In genomic region chr3:14199641-14200040, GRCh38 we compare ENCODE assay signal across 16 cellular contexts.
"Had no signal": no experiment of that assay in that cellular context is flagged by ENCODE, and none has a peak within 500 bp of the region (broad histone marks: within the 10 kb centered on the region; RNA-seq: fewer than 3 reads in every experiment).

No MANE protein-coding gene starts in this region.

- H3K9me3 ChIP-seq: esophagus muscularis mucosa, lower lobe of right lung, SJSA1, upper lobe of right lung had no signal

- H3K36me3 ChIP-seq: brain microvascular endothelial cell, neural progenitor cell had no signal

- H3K9me3 Mint-ChIP-seq: endodermal cell; naive B cell; neural progenitor cell; stimulated activated naive CD8-positive, alpha-beta T cell treated with anti-CD3 and anti-CD28 coated beads, Interleukin-15, Interleukin-2, amounts not matched to agents 100 ng/mL and 50 ng/mL, for 24 hours; T-helper 2 cell treated with Interferon-gamma antibody and Interleukin-4, amounts not matched to agents 5 μg/mL and 100 μg/mL, for 36 hours had no signal

- DNase-seq: activated CD4-positive, alpha-beta T cell treated with anti-CD3 and anti-CD28 coated beads, Interleukin-2, amount 50 U/mL, for 1 hour; activated CD8-positive, alpha-beta memory T cell treated with anti-CD3 and anti-CD28 coated beads, Interleukin-2, amount 10 ng/mL, durations not matched to agents 7 days and 5 days; activated T-cell treated with anti-CD3 and anti-CD28 coated beads, Interleukin-2, amount 50 U/mL, for 48 hours; anterior cingulate cortex; brain microvascular endothelial cell; dorsolateral prefrontal cortex; endodermal cell; lower lobe of right lung; naive B cell; upper lobe of right lung had no signal

- H3K4me2 ChIP-seq: neural progenitor cell had no signal

- H3K27ac Mint-ChIP-seq: activated CD8-positive, alpha-beta memory T cell treated with anti-CD3 and anti-CD28 coated beads, Interleukin-2, amount 10 ng/mL, durations not matched to agents 7 days and 5 days; endodermal cell; neural progenitor cell; stimulated activated naive CD8-positive, alpha-beta T cell treated with anti-CD3 and anti-CD28 coated beads, Interleukin-15, Interleukin-2, amounts not matched to agents 100 ng/mL and 50 ng/mL, for 24 hours; T-helper 2 cell treated with Interferon-gamma antibody and Interleukin-4, amounts not matched to agents 5 μg/mL and 100 μg/mL, for 36 hours had no signal

- H3K27ac ChIP-seq: brain microvascular endothelial cell, dorsolateral prefrontal cortex, esophagus muscularis mucosa, lower lobe of right lung, neural progenitor cell, SJSA1, upper lobe of right lung had no signal

- ATAC-seq: activated CD8-positive, alpha-beta memory T cell treated with anti-CD3 and anti-CD28 coated beads, Interleukin-2, amount 10 ng/mL, durations not matched to agents 7 days and 5 days; lower lobe of right lung; sciatic nerve; upper lobe of right lung had no signal

- H3K9ac ChIP-seq: neural progenitor cell had no signal

- H2AFZ ChIP-seq: neural progenitor cell had no signal

- H3K27me3 ChIP-seq: brain microvascular endothelial cell, dorsolateral prefrontal cortex, esophagus muscularis mucosa, neural progenitor cell, SJSA1, upper lobe of right lung had no signal

- H3K4me1 ChIP-seq: neural progenitor cell had no signal

- H3K4me1 Mint-ChIP-seq: activated CD8-positive, alpha-beta memory T cell treated with anti-CD3 and anti-CD28 coated beads, Interleukin-2, amount 10 ng/mL, durations not matched to agents 7 days and 5 days; neural progenitor cell had no signal

- H3K4me3 Mint-ChIP-seq: activated CD8-positive, alpha-beta memory T cell treated with anti-CD3 and anti-CD28 coated beads, Interleukin-2, amount 10 ng/mL, durations not matched to agents 7 days and 5 days; endodermal cell; naive B cell; neural progenitor cell; stimulated activated naive CD8-positive, alpha-beta T cell treated with anti-CD3 and anti-CD28 coated beads, Interleukin-15, Interleukin-2, amounts not matched to agents 100 ng/mL and 50 ng/mL, for 24 hours; T-helper 2 cell treated with Interferon-gamma antibody and Interleukin-4, amounts not matched to agents 5 μg/mL and 100 μg/mL, for 36 hours had no signal

- H3K4me3 ChIP-seq: dorsolateral prefrontal cortex, esophagus muscularis mucosa, lower lobe of right lung, neural progenitor cell, SJSA1, upper lobe of right lung had no signal

- H3K27me3 Mint-ChIP-seq: activated CD8-positive, alpha-beta memory T cell treated with anti-CD3 and anti-CD28 coated beads, Interleukin-2, amount 10 ng/mL, durations not matched to agents 7 days and 5 days; naive B cell; stimulated activated naive CD8-positive, alpha-beta T cell treated with anti-CD3 and anti-CD28 coated beads, Interleukin-15, Interleukin-2, amounts not matched to agents 100 ng/mL and 50 ng/mL, for 24 hours had no signal
